12 cellular contexts compared by ENCODE assay signal in genomic region chr16:81553814-81554675, GRCh38.
DNase-seq lines count a peak whose midpoint lies in the region; ATAC-seq and TF ChIP-seq lines count a peak whose summit lies in the region.
"Had no signal": no experiment of that assay in that cellular context is flagged by ENCODE, and none has a peak within 500 bp of the region (broad histone marks: within the 10 kb centered on the region; RNA-seq: fewer than 3 reads in every experiment).

No MANE protein-coding gene starts in this region.

- H3K4me2 ChIP-seq in neural cell (ENCODE audit: low read length), result no peak overlapping the region

- ATAC-seq in effector memory CD8-positive, alpha-beta T cell (replicated peaks), result peak; percentile 44
- ATAC-seq in GM18867 (IDR thresholded peaks at IDR 0.05; ENCODE audit: unreplicated experiment) (no peak), HG03108 (IDR thresholded peaks at IDR 0.05; ENCODE audit: unreplicated experiment) (no peak), HG03095 (IDR thresholded peaks at IDR 0.05; ENCODE audit: unreplicated experiment) (no peak)

- TF ChIP-seq RAD21 in neural cell (conservative IDR thresholded peaks at IDR 0.05), result no peak

- H2AFZ ChIP-seq in neural cell (ENCODE audit: low read depth, low read length), result no peak overlapping the region

- H3K36me3 Mint-ChIP-seq in effector memory CD8-positive, alpha-beta T cell (ENCODE audit: insufficient read depth), result peaks cover 5% of the 10 kb centered on the region

- CTCF ChIA-PET in AG04450 (lab: Charles Lee), result interaction anchor here (0.7 to 1.2 kb wide), 2 partner anchors 9 to 27 kb away, joined by 3 to 4 read pairs; no protein-coding TSS in a partner anchor

- no peak overlapping the region for H3K4me3 ChIP-seq in AG04450 (ENCODE audit: low read depth, low read length)
- no peak overlapping the region for H3K4me3 ChIP-seq in neural cell (ENCODE audit: low read length)

- H3K79me2 ChIP-seq in neural cell (replicated peaks; ENCODE audit: insufficient read depth, low read length), result peaks cover 55% of the 10 kb centered on the region

- H3K9me3 ChIP-seq in AG04450 (ENCODE audit: control insufficient read depth, insufficient read depth, low read length) (no peaks in the 10 kb centered on the region; the same call in 1 of the 2 replicates), neural cell (ENCODE audit: low read length) (no peaks in the 10 kb centered on the region)

- no peaks in the 10 kb centered on the region for H3K27me3 Mint-ChIP-seq in effector memory CD8-positive, alpha-beta T cell

- POLR2A ChIA-PET in AG04450 (lab: Yijun Ruan, JAX), result no interaction called here

- peak overlapping the region; percentile 50 for H3K9ac ChIP-seq in neural cell (ENCODE audit: low read length)

- H3K36me3 ChIP-seq in neural cell (ENCODE audit: insufficient read depth, low read length), result no peaks in the 10 kb centered on the region

- TF ChIP-seq EP300 in neural cell (conservative IDR thresholded peaks at IDR 0.05; ENCODE audit: poor library complexity, severe bottlenecking), result no peak

- H3F3A ChIP-seq in neural cell (ENCODE audit: insufficient read depth, low read length, poor library complexity, severe bottlenecking), result peaks cover 4% of the 10 kb centered on the region

- DNase-seq in AG04450 (ENCODE audit: low read depth, low spot score) (no peak), NCI-H146 treated with DMSO at 0.1 percent for 48 hours (lab: John Stamatoyannopoulos, UW; ENCODE audit: unreplicated experiment) (peak; percentile 15), NCI-H510A treated with DMSO at 0.1 percent for 48 hours (lab: John Stamatoyannopoulos, UW) (no peak)
- no peak for DNase-seq in effector memory CD8-positive, alpha-beta T cell
- DNase-seq: central memory CD4-positive, alpha-beta T cell; glutamatergic neuron; NCI-H226 had no signal

- no peaks in the 10 kb centered on the region for H3K9me3 Mint-ChIP-seq in effector memory CD8-positive, alpha-beta T cell

- TF ChIP-seq CTCF in AG04450 (IDR thresholded peaks at IDR 0.05; ENCODE audit: low read depth, low read length) (no peak), neural cell (IDR thresholded peaks at IDR 0.05; ENCODE audit: poor library complexity, severe bottlenecking) (no peak)

- peaks cover 56 to 61% of the 10 kb centered on the region in 2 donors for H3K4me1 Mint-ChIP-seq in effector memory CD8-positive, alpha-beta T cell (ENCODE audit: low read depth in 2 of 2)

- H3K27me3 ChIP-seq in AG04450 (ENCODE audit: control insufficient read depth, insufficient read depth, low read length) (no peaks in the 10 kb centered on the region), neural cell (ENCODE audit: insufficient read depth, low read depth, low read length) (no peaks in the 10 kb centered on the region)

- peak overlapping the region; percentile 39 for H3K27ac ChIP-seq in AG04450 (ENCODE audit: low read depth, low read length)
- H3K27ac ChIP-seq in neural cell (ENCODE audit: low read length), result peak overlapping the region; percentile 64
- H3K27ac ChIP-seq: C4-2B had no signal

- peaks cover 4% of the 10 kb centered on the region for H4K20me1 ChIP-seq in neural cell (ENCODE audit: insufficient read depth)

- no peaks in the 10 kb centered on the region for H3K9me2 ChIP-seq in neural cell (ENCODE audit: insufficient read depth, low read length)

- peak overlapping the region in 1 of 2 donors; percentile 20 for H3K4me3 Mint-ChIP-seq in effector memory CD8-positive, alpha-beta T cell

- H3K27ac Mint-ChIP-seq in effector memory CD8-positive, alpha-beta T cell, result peak overlapping the region; percentile 46 to 97

TF ChIP-seq in neural cell, 6 proteins besides CTCF, POLR2A, EP300 and RAD21:
- TF ChIP-seq REST (IDR thresholded peaks at IDR 0.05; ENCODE audit: borderline replicate concordance) (no peak), SMC3 (conservative IDR thresholded peaks at IDR 0.05; ENCODE audit: poor library complexity) (no peak), MXI1 (conservative IDR thresholded peaks at IDR 0.05; ENCODE audit: poor library complexity, severe bottlenecking) (no peak), POLR2AphosphoS5 (IDR thresholded peaks at IDR 0.05) (no peak), EZH2 (IDR thresholded peaks at IDR 0.05; ENCODE audit: borderline replicate concordance, insufficient read depth, low read length, poor library complexity, severe bottlenecking) (no peak), TAF1 (IDR thresholded peaks at IDR 0.05; ENCODE audit: low read depth) (no peak)
